Comparison of ENCODE assay signal across 20 cellular contexts in the genomic region with DNA sequence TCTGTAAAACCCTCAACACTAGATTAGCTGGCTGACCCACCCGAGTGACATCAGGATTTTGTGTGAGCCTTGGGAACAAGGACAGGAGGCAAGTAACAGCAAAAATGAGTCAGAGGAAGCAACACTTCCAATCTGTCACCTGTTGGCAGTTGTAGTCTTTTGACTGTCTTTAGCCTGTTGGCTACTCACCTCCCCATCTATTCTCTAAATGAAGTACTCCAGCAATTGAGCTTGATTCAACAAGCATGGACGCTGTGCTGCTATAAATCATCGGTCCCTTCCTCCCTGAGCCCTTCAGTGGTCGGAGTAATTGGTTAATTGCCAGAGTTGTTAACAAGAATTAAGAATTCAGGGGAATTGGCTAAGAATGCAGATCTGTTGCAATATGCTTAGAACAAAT.
"Had no signal": no experiment of that assay in that cellular context is flagged by ENCODE, and none has a peak within 500 bp of the region (broad histone marks: within the 10 kb centered on the region; RNA-seq: fewer than 3 reads in every experiment).

No MANE protein-coding gene starts in this region.

- DNase-seq: activated B cell treated with CpG ODN at 0.5 μM for 24 hours; activated CD4-positive, alpha-beta T cell treated with anti-CD3 and anti-CD28 coated beads, Interleukin-2, amount 10 ng/mL, durations not matched to agents 24 days and 14 days; activated CD8-positive, alpha-beta memory T cell treated with anti-CD3 and anti-CD28 coated beads, Interleukin-2, amount 50 U/mL, for 4 hours; activated CD8-positive, alpha-beta T cell treated with anti-CD3 and anti-CD28 coated beads, Interleukin-2, amount 10 ng/mL, durations not matched to agents 7 days and 5 days; activated effector memory CD4-positive, alpha-beta T cell treated with anti-CD3 and anti-CD28 coated beads, Interleukin-2, amount 50 U/mL, for 16 hours; activated T-cell treated with anti-CD3 and anti-CD28 coated beads, Interleukin-2, amount 50 U/mL, for 48 hours; gastrocnemius medialis; heart right ventricle; left cardiac atrium; naive B cell; pancreas; sigmoid colon; spleen; stimulated activated naive CD8-positive, alpha-beta T cell treated with anti-CD3 and anti-CD28 coated beads, Interleukin-15, amount 100 ng/mL, for 72 hours had no signal

- H3K27me3 Mint-ChIP-seq: activated CD4-positive, alpha-beta T cell treated with anti-CD3 and anti-CD28 coated beads, Interleukin-2, amount 10 ng/mL, durations not matched to agents 24 days and 14 days; central memory CD8-positive, alpha-beta T cell; stimulated activated naive CD8-positive, alpha-beta T cell treated with anti-CD3 and anti-CD28 coated beads, Interleukin-15, amount 100 ng/mL, for 72 hours; type B pancreatic cell had no signal

- H3K36me3 ChIP-seq: gastrocnemius medialis, heart right ventricle, pancreas, sigmoid colon, spleen had no signal

- ATAC-seq: activated CD8-positive, alpha-beta T cell treated with anti-CD3 and anti-CD28 coated beads, Interleukin-2, amount 10 ng/mL, durations not matched to agents 7 days and 5 days; gastrocnemius medialis; heart right ventricle; left cardiac atrium; pancreas; stimulated activated naive CD8-positive, alpha-beta T cell treated with anti-CD3 and anti-CD28 coated beads, Interleukin-15, amount 100 ng/mL, for 72 hours had no signal

- H3K9me3 Mint-ChIP-seq: activated B cell treated with CpG ODN at 0.5 μM for 24 hours; activated CD4-positive, alpha-beta T cell treated with anti-CD3 and anti-CD28 coated beads, Interleukin-2, amount 10 ng/mL, durations not matched to agents 24 days and 14 days; activated naive CD4-positive, alpha-beta T cell treated with anti-CD3 and anti-CD28 coated beads, Interleukin-2, amount 50 U/mL, for 24 hours; central memory CD8-positive, alpha-beta T cell; naive B cell; stimulated activated naive CD8-positive, alpha-beta T cell treated with anti-CD3 and anti-CD28 coated beads, Interleukin-15, amount 100 ng/mL, for 72 hours; T-helper 2 cell treated with Interferon-gamma antibody and Interleukin-4, amounts not matched to agents 5 μg/mL and 100 μg/mL, for 36 hours; type B pancreatic cell had no signal

- H3K4me3 ChIP-seq: coronary artery, gastrocnemius medialis, heart right ventricle, lung, pancreas, sigmoid colon, spleen had no signal

- H3K27ac Mint-ChIP-seq: activated B cell treated with CpG ODN at 0.5 μM for 24 hours; activated CD4-positive, alpha-beta T cell treated with anti-CD3 and anti-CD28 coated beads, Interleukin-2, amount 10 ng/mL, durations not matched to agents 24 days and 14 days; activated CD8-positive, alpha-beta T cell treated with anti-CD3 and anti-CD28 coated beads, Interleukin-2, amount 10 ng/mL, durations not matched to agents 7 days and 5 days; activated naive CD4-positive, alpha-beta T cell treated with anti-CD3 and anti-CD28 coated beads, Interleukin-2, amount 50 U/mL, for 24 hours; naive B cell; stimulated activated naive CD8-positive, alpha-beta T cell treated with anti-CD3 and anti-CD28 coated beads, Interleukin-15, amount 100 ng/mL, for 72 hours; T-helper 2 cell treated with Interferon-gamma antibody and Interleukin-4, amounts not matched to agents 5 μg/mL and 100 μg/mL, for 36 hours; type B pancreatic cell had no signal

- H3K9me3 ChIP-seq: gastrocnemius medialis, heart right ventricle, pancreas, sigmoid colon, spleen had no signal

- H3K36me3 Mint-ChIP-seq: activated naive CD4-positive, alpha-beta T cell treated with anti-CD3 and anti-CD28 coated beads, Interleukin-2, amount 50 U/mL, for 24 hours; naive B cell; type B pancreatic cell had no signal

- H3K4me1 ChIP-seq: gastrocnemius medialis, heart right ventricle, pancreas, sigmoid colon had no signal

- H3K4me1 Mint-ChIP-seq: activated B cell treated with CpG ODN at 0.5 μM for 24 hours; activated CD4-positive, alpha-beta T cell treated with anti-CD3 and anti-CD28 coated beads, Interleukin-2, amount 10 ng/mL, durations not matched to agents 24 days and 14 days; activated naive CD4-positive, alpha-beta T cell treated with anti-CD3 and anti-CD28 coated beads, Interleukin-2, amount 50 U/mL, for 24 hours; central memory CD8-positive, alpha-beta T cell; naive B cell; stimulated activated naive CD8-positive, alpha-beta T cell treated with anti-CD3 and anti-CD28 coated beads, Interleukin-15, amount 100 ng/mL, for 72 hours had no signal

- H3K27ac ChIP-seq: coronary artery, gastrocnemius medialis, heart right ventricle, pancreas, sigmoid colon, spleen had no signal

- H3K4me3 Mint-ChIP-seq: activated B cell treated with CpG ODN at 0.5 μM for 24 hours; activated CD4-positive, alpha-beta T cell treated with anti-CD3 and anti-CD28 coated beads, Interleukin-2, amount 10 ng/mL, durations not matched to agents 24 days and 14 days; activated CD8-positive, alpha-beta T cell treated with anti-CD3 and anti-CD28 coated beads, Interleukin-2, amount 10 ng/mL, durations not matched to agents 7 days and 5 days; activated naive CD4-positive, alpha-beta T cell treated with anti-CD3 and anti-CD28 coated beads, Interleukin-2, amount 50 U/mL, for 24 hours; central memory CD8-positive, alpha-beta T cell; naive B cell; stimulated activated naive CD8-positive, alpha-beta T cell treated with anti-CD3 and anti-CD28 coated beads, Interleukin-15, amount 100 ng/mL, for 72 hours; T-helper 2 cell treated with Interferon-gamma antibody and Interleukin-4, amounts not matched to agents 5 μg/mL and 100 μg/mL, for 36 hours; type B pancreatic cell had no signal

- H3K27me3 ChIP-seq: gastrocnemius medialis, heart right ventricle, pancreas, sigmoid colon, spleen had no signal
